In genomic region chr6:133707456-133707855, GRCh38 we compare ENCODE assay signal across 9 cellular contexts.
A peak's percentile ranks its signal among the peaks of the same experiment; 100 is the strongest.
DNase-seq lines count a peak whose midpoint lies in the region; ATAC-seq and TF ChIP-seq lines count a peak whose summit lies in the region.
"Had no signal": no experiment of that assay in that cellular context is flagged by ENCODE, and none has a peak within 500 bp of the region (broad histone marks: within the 10 kb centered on the region; RNA-seq: fewer than 3 reads in every experiment).

No MANE protein-coding gene starts in this region.

- no peaks in the 10 kb centered on the region for H3K36me3 ChIP-seq in HAP-1 (replicated peaks)
- H3K36me3 ChIP-seq: WERI-Rb-1 had no signal

- no peak overlapping the region for H3K4me3 Mint-ChIP-seq in chondrocyte (ENCODE audit: unreplicated experiment)

- H3K4me3 ChIP-seq in AG09309 (ENCODE audit: control insufficient read depth, low read depth, low read length) (no peak overlapping the region), HAP-1 (no peak overlapping the region)

- peaks cover 39% of the 10 kb centered on the region for H3K4me1 Mint-ChIP-seq in chondrocyte (ENCODE audit: low read depth)

- H3K4me1 ChIP-seq in HAP-1 = no peaks in the 10 kb centered on the region

- H3K27me3 Mint-ChIP-seq in chondrocyte (ENCODE audit: low read depth) = no peaks in the 10 kb centered on the region

- TF ChIP-seq CTCF in AG09309 (IDR thresholded peaks at IDR 0.05; ENCODE audit: control insufficient read depth, insufficient read depth, low read depth, low read length, missing control alignments) (no peak), chondrocyte (IDR thresholded peaks at IDR 0.05) (no peak)

- DNase-seq in AG09309 (ENCODE audit: low read depth) (peak; percentile 79), NAMALWA (ENCODE audit: low spot score) (peak; percentile 6), chondrocyte (ENCODE audit: low spot score) (no peak), NCI-H748 treated with DMSO at 0.1 percent for 48 hours (lab: John Stamatoyannopoulos, UW) (no peak), HEK293T (ENCODE audit: extremely low spot score) (no peak), COR-L47 (lab: John Stamatoyannopoulos, UW) (no peak), HAP-1 (ENCODE audit: low spot score in 2 of 2) (no peak)
- DNase-seq: WERI-Rb-1 had no signal

- in situ Hi-C loops in HAP-1 (cut with MboI; ENCODE audit: low sequenced_read_pairs) = no loop called here

- no peaks in the 10 kb centered on the region for H3K36me3 Mint-ChIP-seq in chondrocyte (ENCODE audit: low read depth)

- CTCF ChIA-PET in HEK293T (lab: Yijun Ruan, JAX) = no interaction called here

- no peaks in the 10 kb centered on the region for H3K9me3 Mint-ChIP-seq in chondrocyte (ENCODE audit: low read depth)

- H3K27me3 ChIP-seq in HAP-1 (ENCODE audit: low read depth) = no peaks in the 10 kb centered on the region

- H3K9me3 ChIP-seq in HAP-1 = no peaks in the 10 kb centered on the region

- peak; percentile 84 for ATAC-seq in GM19452 (IDR thresholded peaks at IDR 0.05; ENCODE audit: unreplicated experiment)

- peak overlapping the region; percentile 79 for H3K27ac Mint-ChIP-seq in chondrocyte (ENCODE audit: unreplicated experiment)

- POLR2A ChIA-PET in HEK293T (lab: Yijun Ruan, JAX) = no interaction called here

TF ChIP-seq in HEK293T, 16 proteins besides CTCF, POLR2A, EP300 and RAD21:
- TF ChIP-seq SP1 (IDR thresholded peaks at IDR 0.05) (no peak), CTBP1 (IDR thresholded peaks at IDR 0.05; ENCODE audit: borderline replicate concordance) (no peak), NFRKB (IDR thresholded peaks at IDR 0.05) (no peak), BHLHE40 (IDR thresholded peaks at IDR 0.05; ENCODE audit: borderline replicate concordance) (no peak)
TF ChIP-seq in HEK293T: peak in this region for 0.

Comparison
In these comparisons a context has a peak if more than half of its experiments do, and no peak if none do; other contexts are left out.
1. DNase-seq: peak in AG09309 (single experiment) and NAMALWA (single experiment); none in chondrocyte (single experiment), NCI-H748 treated with DMSO at 0.1 percent for 48 hours (single experiment), HEK293T (single experiment), COR-L47 (single experiment) and HAP-1 (0 of 2).